Comparison of ENCODE assay signal across 13 cellular contexts in the genomic region with DNA sequence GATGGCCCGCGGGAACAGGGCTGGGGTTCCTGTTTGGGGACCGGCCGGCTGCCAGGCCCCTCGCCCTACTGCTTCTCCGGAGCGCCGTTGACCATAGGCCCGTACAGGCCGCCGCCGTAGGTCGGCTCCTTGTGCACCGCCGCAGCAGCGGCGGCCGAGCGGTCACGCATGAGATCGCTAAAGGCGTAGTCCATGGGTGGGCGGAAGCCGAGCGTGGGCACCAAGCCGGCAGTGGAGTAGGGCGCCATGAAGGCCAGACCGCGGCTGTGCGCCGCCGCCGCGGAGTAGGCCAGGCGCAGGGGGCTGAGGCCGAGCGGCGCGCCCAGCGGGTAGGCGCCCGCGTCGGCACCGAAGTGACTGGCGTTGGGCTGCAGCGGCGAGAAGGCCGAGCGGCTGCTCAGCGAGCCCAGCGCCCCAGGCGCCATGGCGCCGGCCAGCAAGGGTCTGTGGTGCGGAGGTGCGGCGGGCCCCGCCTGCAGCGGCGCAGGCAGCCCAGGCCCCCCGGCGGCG. TPM values are rescaled to one million over a fixed set of nuclear protein-coding genes. Genes with fewer than 3 reads are reported as not detected.
DNase-seq lines count a peak whose midpoint lies in the region; ATAC-seq and TF ChIP-seq lines count a peak whose summit lies in the region.
"Had no signal": no experiment of that assay in that cellular context is flagged by ENCODE, and none has a peak within 500 bp of the region (broad histone marks: within the 10 kb centered on the region; RNA-seq: fewer than 3 reads in every experiment).

No MANE protein-coding gene starts in this region.

- peaks cover 69% of the 10 kb centered on the region for H4K20me1 ChIP-seq in neural progenitor cell (ENCODE audit: low read depth)

- no peak overlapping the region for H3K27ac ChIP-seq in neural progenitor cell

- CTCF ChIA-PET in AG04449 (lab: Yijun Ruan, JAX) = interaction anchor here (1.5 kb wide), 1 partner anchor 10 kb away, joined by 3 read pairs; no protein-coding TSS in a partner anchor

- DNase-seq in AG04449 (ENCODE audit: low read depth, low spot score) (no peak), SK-N-DZ (ENCODE audit: low spot score) (peak; percentile 20), glutamatergic neuron (peak; percentile 42), neural progenitor cell (ENCODE audit: low spot score) (peak; percentile 77), immature natural killer cell (no peak), mucosa of gallbladder (ENCODE audit: low spot score) (no peak)
- DNase-seq: CD4-positive, alpha-beta memory T cell; foreskin melanocyte; SIG-M5; stimulated activated CD4-positive, alpha-beta T cell treated with anti-CD3 and anti-CD28 coated beads, Interleukin-1b, Interleukin-23, amount 100 ng/mL, for 48 hours had no signal

- H3K9me3 ChIP-seq in neural progenitor cell (ENCODE audit: low read depth) = no peaks in the 10 kb centered on the region

- no peaks in the 10 kb centered on the region for H3K79me2 ChIP-seq in neural progenitor cell (ENCODE audit: low read depth)

- no peaks in the 10 kb centered on the region for H3K36me3 ChIP-seq in neural progenitor cell

- H3K9ac ChIP-seq in neural progenitor cell = no peak overlapping the region

- H3K27me3 ChIP-seq in neural progenitor cell = peaks cover 100% of the 10 kb centered on the region

- H3K4me2 ChIP-seq in neural progenitor cell = peak overlapping the region; percentile 84

- H3K9me3 Mint-ChIP-seq in glutamatergic neuron (ENCODE audit: unreplicated experiment) (peaks cover 15% of the 10 kb centered on the region), neural progenitor cell (peaks cover 7% of the 10 kb centered on the region), immature natural killer cell (peaks cover 0 to 7% (median 0%) of the 10 kb centered on the region in 6 donors)
- H3K9me3 Mint-ChIP-seq: activated T-helper 2 cell treated with anti-CD3 and anti-CD28 coated beads, Interferon-gamma antibody, Interleukin-2, Interleukin-4, amounts not matched to agents 10 μg/mL and 5 μg/mL and 100 μg/mL, durations not matched to agents 14 hours and 24 hours and 36 hours had no signal

- peak overlapping the region; percentile 94 for H2AFZ ChIP-seq in neural progenitor cell (replicated peaks)

- POLR2A ChIA-PET in AG04449 (lab: Yijun Ruan, JAX) = no interaction called here

- H3K4me3 Mint-ChIP-seq in glutamatergic neuron (ENCODE audit: unreplicated experiment) (peak overlapping the region; percentile 68), neural progenitor cell (peak overlapping the region; percentile 80), immature natural killer cell (peak overlapping the region in 1 of 5 donors; percentile 13)

- H3K4me3 ChIP-seq in AG04449 (ENCODE audit: low read depth, low read length) (peak overlapping the region; percentile 18; the same call in 1 of the 2 replicates), neural progenitor cell (peak overlapping the region; percentile 53)

- peaks cover 26% of the 10 kb centered on the region for H3K4me1 ChIP-seq in neural progenitor cell

- no peak overlapping the region for H3K27ac Mint-ChIP-seq in glutamatergic neuron (ENCODE audit: unreplicated experiment)
- H3K27ac Mint-ChIP-seq in neural progenitor cell = no peak overlapping the region
- no peak overlapping the region for H3K27ac Mint-ChIP-seq in immature natural killer cell
- H3K27ac Mint-ChIP-seq: activated T-helper 2 cell treated with anti-CD3 and anti-CD28 coated beads, Interferon-gamma antibody, Interleukin-2, Interleukin-4, amounts not matched to agents 10 μg/mL and 5 μg/mL and 100 μg/mL, durations not matched to agents 14 hours and 24 hours and 36 hours; CD4-positive, alpha-beta memory T cell had no signal

- H3F3A ChIP-seq in neural progenitor cell (ENCODE audit: low read depth) = peaks cover 34% of the 10 kb centered on the region

- ATAC-seq in HG03439 (IDR thresholded peaks at IDR 0.05; ENCODE audit: unreplicated experiment) = no peak
- no peak for ATAC-seq in HG02623 (IDR thresholded peaks at IDR 0.05; ENCODE audit: unreplicated experiment)

- H3K27me3 Mint-ChIP-seq in glutamatergic neuron (ENCODE audit: unreplicated experiment) (peaks cover 48% of the 10 kb centered on the region), neural progenitor cell (ENCODE audit: insufficient read depth, low read depth) (peaks cover 82% of the 10 kb centered on the region), immature natural killer cell (ENCODE audit: low read depth in 3 of 3) (peaks cover 36 to 53% (median 44%) of the 10 kb centered on the region in 3 donors)

- TF ChIP-seq CTCF in AG04449 (IDR thresholded peaks at IDR 0.05; ENCODE audit: insufficient read depth, low read length, missing control alignments) = no peak
- no peak for TF ChIP-seq CTCF in glutamatergic neuron (IDR thresholded peaks at IDR 0.05; ENCODE audit: partially characterized antibody, unreplicated experiment)
- TF ChIP-seq CTCF in neural progenitor cell (IDR thresholded peaks at IDR 0.05) = no peak

- H3K4me1 Mint-ChIP-seq in glutamatergic neuron (ENCODE audit: low read depth, unreplicated experiment) (peaks cover 12% of the 10 kb centered on the region), neural progenitor cell (peaks cover 35% of the 10 kb centered on the region), immature natural killer cell (peaks cover 30 to 34% of the 10 kb centered on the region in 2 donors)

- H3K36me3 Mint-ChIP-seq in glutamatergic neuron (ENCODE audit: unreplicated experiment) (peaks cover 16% of the 10 kb centered on the region), neural progenitor cell (peaks cover 5% of the 10 kb centered on the region), immature natural killer cell (peaks cover 4 to 6% (median 4%) of the 10 kb centered on the region in 3 donors)
- H3K36me3 Mint-ChIP-seq: CD4-positive, alpha-beta memory T cell had no signal

RNA-seq across cellular contexts. Expression of a gene that starts 4.6 kb away (rescaled TPM):
- polyA plus RNA-seq in SK-N-DZ (2014; cell fraction: cytosol; rRNA removed) = 0.17 and 1.3 TPM in 2 replicates
- 1.4 and 1.9 TPM in 2 replicates for polyA plus RNA-seq in SK-N-DZ (2014; cell fraction: nucleus; rRNA removed)
- total RNA-seq in glutamatergic neuron (ENCODE audit: unreplicated experiment) (0.42 TPM), neural progenitor cell (ENCODE audit: low replicate concordance) (0.46 TPM in 1 of 2 replicates, not detected in the other), mucosa of gallbladder (not detected)
- polyA plus RNA-seq in immature natural killer cell = not detected
- total RNA-seq: activated T-helper 2 cell treated with anti-CD3 and anti-CD28 coated beads, Interferon-gamma antibody, Interleukin-2, Interleukin-4, amounts not matched to agents 10 μg/mL and 5 μg/mL and 100 μg/mL, durations not matched to agents 14 hours and 24 hours and 36 hours; CD4-positive, alpha-beta memory T cell had no signal
- polyA plus RNA-seq: CD4-positive, alpha-beta memory T cell had no signal

Comparison
In these comparisons a context has a peak if more than half of its experiments do, and no peak if none do; other contexts are left out.
1. DNase-seq: peak in SK-N-DZ (single experiment), glutamatergic neuron (single experiment) and neural progenitor cell (single experiment); none in AG04449 (single experiment), immature natural killer cell (0 of 3) and mucosa of gallbladder (single experiment).